34 cellular contexts compared by ENCODE assay signal in genomic region chr13:113349491-113349890, GRCh38. TPM values are rescaled to one million over a fixed set of nuclear protein-coding genes. Genes with fewer than 3 reads are reported as not detected.
"Had no signal": no experiment of that assay in that cellular context is flagged by ENCODE, and none has a peak within 500 bp of the region (broad histone marks: within the 10 kb centered on the region; RNA-seq: fewer than 3 reads in every experiment).

No MANE protein-coding gene starts in this region.

- FAIRE-seq: TTC549 had no signal

- H3K36me3 ChIP-seq: ascending aorta, cardiac muscle cell, SJSA1 had no signal

- H3K9me3 ChIP-seq: ascending aorta, Peyer's patch, SJSA1, SK-N-SH had no signal

- H3K27me3 Mint-ChIP-seq: activated CD4-positive, alpha-beta memory T cell treated with anti-CD3 and anti-CD28 coated beads for 36 hours had no signal

- DNase-seq: activated CD4-positive, alpha-beta memory T cell treated with anti-CD3 and anti-CD28 coated beads for 36 hours; activated CD4-positive, alpha-beta T cell treated with anti-CD3 and anti-CD28 coated beads, Interleukin-2, amount 50 U/mL, for 1 hour; activated CD8-positive, alpha-beta memory T cell treated with anti-CD3 and anti-CD28 coated beads, Interleukin-2, amount 50 U/mL, for 4 hours; activated effector memory CD4-positive, alpha-beta T cell treated with Interleukin-2 at 50 U/mL for 16 hours; activated naive CD4-positive, alpha-beta T cell treated with anti-CD3 and anti-CD28 coated beads, Interleukin-2, amount 50 U/mL, for 16 hours; activated naive CD8-positive, alpha-beta T cell treated with anti-CD3 and anti-CD28 coated beads for 36 hours; activated T-cell treated with anti-CD3 and anti-CD28 coated beads for 4 hours; activated T-cell treated with anti-CD3 and anti-CD28 coated beads, Interleukin-2, amount 50 U/mL, for 48 hours; amniotic stem cell; MM.1S; MV-4-11; NCI-H1092; NCI-H1436 treated with DMSO at 0.1 percent for 48 hours; NCI-H187; NCI-H2029 treated with DMSO at 0.1 percent for 48 hours; NCI-H2107; NCI-H2171; NCI-H510A; NCI-H748 treated with DMSO at 0.1 percent for 48 hours; NK-92 treated with Interleukin-12 subunit alpha and Interleukin-12 subunit beta, amount 100 ng/mL, for 24 hours; PC-3; Peyer's patch; SK-N-SH had no signal

- H3K27ac ChIP-seq: ascending aorta, cardiac muscle cell, KMS-11, Peyer's patch, SJSA1 had no signal

- H3K4me1 Mint-ChIP-seq: activated CD4-positive, alpha-beta T cell treated with anti-CD3 and anti-CD28 coated beads for 36 hours; activated naive CD8-positive, alpha-beta T cell treated with anti-CD3 and anti-CD28 coated beads for 36 hours; WTC11 had no signal

- H3K9ac ChIP-seq: KMS-11, SK-N-SH had no signal

- H3K27me3 ChIP-seq: ascending aorta, cardiac muscle cell, Peyer's patch, SJSA1 had no signal

- H3K4me3 ChIP-seq: ascending aorta, cardiac muscle cell, Peyer's patch, SJSA1 had no signal

- H3K4me1 ChIP-seq: ascending aorta, Peyer's patch, SJSA1 had no signal

- H3K4me3 Mint-ChIP-seq: activated CD4-positive, alpha-beta memory T cell treated with anti-CD3 and anti-CD28 coated beads for 36 hours; activated CD4-positive, alpha-beta T cell treated with anti-CD3 and anti-CD28 coated beads for 36 hours; activated naive CD8-positive, alpha-beta T cell treated with anti-CD3 and anti-CD28 coated beads for 36 hours; T-helper 1 cell treated with Interleukin-12 subunit alpha and Interleukin-12 subunit beta and Interleukin-4 antibody, amounts not matched to agents 30 μg/mL and 1 μg/mL, for 36 hours; T-helper 2 cell treated with Interferon-gamma antibody and Interleukin-4, amounts not matched to agents 5 μg/mL and 100 μg/mL, for 36 hours; WTC11 had no signal

- H3K27ac Mint-ChIP-seq: activated CD4-positive, alpha-beta memory T cell treated with anti-CD3 and anti-CD28 coated beads for 36 hours; activated CD4-positive, alpha-beta T cell treated with anti-CD3 and anti-CD28 coated beads for 36 hours; activated naive CD8-positive, alpha-beta T cell treated with anti-CD3 and anti-CD28 coated beads for 36 hours; T-helper 1 cell treated with Interleukin-12 subunit alpha and Interleukin-12 subunit beta and Interleukin-4 antibody, amounts not matched to agents 30 μg/mL and 1 μg/mL, for 36 hours; T-helper 2 cell treated with Interferon-gamma antibody and Interleukin-4, amounts not matched to agents 5 μg/mL and 100 μg/mL, for 36 hours; WTC11 had no signal

- H3K4me2 ChIP-seq: KMS-11, SK-N-SH had no signal

- ATAC-seq: activated CD4-positive, CD25-positive, alpha-beta regulatory T cell treated with anti-CD3 and anti-CD28 coated beads, Interleukin-2, amount 50 U/mL, for 24 hours; PC-3 had no signal

RNA-seq across cellular contexts. Expression of gene GRTP1, which starts 14.4 kb away (rescaled TPM):
- total RNA-seq: activated naive CD8-positive, alpha-beta T cell treated with anti-CD3 and anti-CD28 coated beads for 36 hours; LHCN-M2 had no signal
